ENCODE assay signal across 10 cellular contexts in genomic region chr12:27220057-27220987, GRCh38. TPM values are rescaled to one million over a fixed set of nuclear protein-coding genes. Genes with fewer than 3 reads are reported as not detected.
DNase-seq lines count a peak whose midpoint lies in the region; ATAC-seq and FAIRE-seq lines count a peak whose summit lies in the region.
"Had no signal": no experiment of that assay in that cellular context is flagged by ENCODE, and none has a peak within 500 bp of the region (broad histone marks: within the 10 kb centered on the region; RNA-seq: fewer than 3 reads in every experiment).

No MANE protein-coding gene starts in this region.

- peak; percentile 12 for DNase-seq in GM18507 (ENCODE audit: extremely low spot score, insufficient read length, low read depth)
- DNase-seq in epithelial cell of prostate (ENCODE audit: low read depth, low spot score) = no peak
- no peak for DNase-seq in SW 1271 (lab: John Stamatoyannopoulos, UW)
- no peak for DNase-seq in midbrain (lab: John Stamatoyannopoulos, UW)
- no peak for DNase-seq in CD8-positive, alpha-beta memory T cell
- DNase-seq in T-cell = no peak

- no peaks in the 10 kb centered on the region for H3K9me3 ChIP-seq in CD8-positive, alpha-beta memory T cell (ENCODE audit: low read length)

- H3K27ac Mint-ChIP-seq in CD8-positive, alpha-beta memory T cell = no peak overlapping the region
- H3K27ac Mint-ChIP-seq in T-cell = no peak overlapping the region

- H3K27me3 ChIP-seq in CD8-positive, alpha-beta memory T cell (ENCODE audit: insufficient read depth, low read length, poor library complexity, severe bottlenecking) = no peaks in the 10 kb centered on the region
- H3K27me3 ChIP-seq: cardiac muscle cell had no signal

- H3K4me1 Mint-ChIP-seq in CD8-positive, alpha-beta memory T cell = peaks cover 0 to 2% (median 0%) of the 10 kb centered on the region in 3 donors
- peaks cover 0 to 5% (median 0%) of the 10 kb centered on the region in 3 donors for H3K4me1 Mint-ChIP-seq in T-cell

- no peaks in the 10 kb centered on the region for H3K9me3 Mint-ChIP-seq in CD8-positive, alpha-beta memory T cell
- no peaks in the 10 kb centered on the region for H3K9me3 Mint-ChIP-seq in T-cell

- no peak overlapping the region for H3K4me3 Mint-ChIP-seq in CD8-positive, alpha-beta memory T cell
- H3K4me3 Mint-ChIP-seq in T-cell = no peak overlapping the region

- CTCF ChIA-PET in CD8-positive, alpha-beta memory T cell (lab: Charles Lee) = interaction anchor here (1.7 kb wide), 1 partner anchor 16 kb away, joined by 4 read pairs; no protein-coding TSS in a partner anchor
- CTCF ChIA-PET in T-cell (lab: Charles Lee) = interaction anchor here in 1 of 2 donors (0.6 kb wide), 1 partner anchor 207 kb away, joined by 3 read pairs; no protein-coding TSS in a partner anchor

- no peaks in the 10 kb centered on the region for H3K36me3 Mint-ChIP-seq in CD8-positive, alpha-beta memory T cell
- H3K36me3 Mint-ChIP-seq in T-cell = no peaks in the 10 kb centered on the region

- ATAC-seq in GM21526 (IDR thresholded peaks at IDR 0.05; ENCODE audit: low FRiP score, unreplicated experiment) (peak; percentile 63), HG03469 (IDR thresholded peaks at IDR 0.05; ENCODE audit: unreplicated experiment) (peak; percentile 73), T-cell (replicated peaks in 1 of 4) (no peak)
- ATAC-seq: Panc1 had no signal

- H3K27me3 Mint-ChIP-seq in CD8-positive, alpha-beta memory T cell = peaks cover 3 to 7% of the 10 kb centered on the region in 2 donors
- no peaks in the 10 kb centered on the region for H3K27me3 Mint-ChIP-seq in T-cell

- peak; percentile 97 for FAIRE-seq in GM18507 (lab: Jason Lieb, UNC)

- H3K27ac ChIP-seq in epithelial cell of prostate = peak overlapping the region; percentile 6
- H3K27ac ChIP-seq in CD8-positive, alpha-beta memory T cell (ENCODE audit: low read depth, low read length) = no peak overlapping the region
- H3K27ac ChIP-seq: cardiac muscle cell had no signal

- H3K4me1 ChIP-seq in CD8-positive, alpha-beta memory T cell (ENCODE audit: insufficient read depth, low read length) = no peaks in the 10 kb centered on the region

- no peaks in the 10 kb centered on the region for H3K36me3 ChIP-seq in CD8-positive, alpha-beta memory T cell (ENCODE audit: insufficient read depth, low read length)
- H3K36me3 ChIP-seq: cardiac muscle cell had no signal

- POLR2A ChIA-PET in CD8-positive, alpha-beta memory T cell (lab: Charles Lee) = no interaction called here
- POLR2A ChIA-PET in T-cell (lab: Charles Lee) = no interaction called here

- H3K4me3 ChIP-seq in CD8-positive, alpha-beta memory T cell (ENCODE audit: low read length) = no peak overlapping the region
- H3K4me3 ChIP-seq: cardiac muscle cell had no signal

RNA-seq across cellular contexts. Expression of gene STK38L, which starts 23.8 kb away (rescaled TPM):
- 10 to 100 TPM; 23.1 to 27.7 TPM for total RNA-seq in CD8-positive, alpha-beta memory T cell
- polyA plus RNA-seq in CD8-positive, alpha-beta memory T cell = 7.1 TPM
- total RNA-seq in T-cell = 10 to 100 TPM; 13.5 to 19.6 (median 18.3) TPM

Comparison
In these comparisons a context has a peak if more than half of its experiments do, and no peak if none do; other contexts are left out.
1. ATAC-seq: peak in GM21526 (single experiment) and HG03469 (single experiment); none in T-cell (0 of 4).